13 cellular contexts compared by ENCODE assay signal in the genomic region with DNA sequence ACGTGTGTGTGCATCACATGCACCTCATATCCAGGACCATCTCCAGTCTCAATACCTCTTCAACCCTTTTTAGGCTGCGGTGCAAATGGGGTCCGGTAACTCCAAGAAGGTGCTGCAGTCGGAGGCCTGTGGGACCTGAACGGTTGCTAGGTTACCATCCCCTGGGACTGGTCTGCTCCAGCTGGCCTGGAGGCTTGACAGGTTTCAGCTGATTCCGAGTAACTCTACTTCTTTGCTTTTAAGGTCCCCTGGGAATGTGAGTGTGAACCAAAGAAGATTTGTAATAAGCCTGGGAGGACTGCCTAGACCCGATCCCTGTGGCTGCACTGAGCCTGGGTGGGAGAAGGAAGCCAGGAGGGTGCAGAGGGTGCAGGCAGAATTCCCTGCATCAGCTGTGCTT.
A peak's percentile ranks its signal among the peaks of the same experiment; 100 is the strongest.
DNase-seq lines count a peak whose midpoint lies in the region; ATAC-seq and TF ChIP-seq lines count a peak whose summit lies in the region.
"Had no signal": no experiment of that assay in that cellular context is flagged by ENCODE, and none has a peak within 500 bp of the region (broad histone marks: within the 10 kb centered on the region; RNA-seq: fewer than 3 reads in every experiment).

No MANE protein-coding gene starts in this region.

- H3K9me3 Mint-ChIP-seq in activated CD4-positive, alpha-beta T cell treated with anti-CD3 and anti-CD28 coated beads, Interleukin-2, amount 10 ng/mL, durations not matched to agents 24 days and 14 days, result no peaks in the 10 kb centered on the region
- H3K9me3 Mint-ChIP-seq: memory B cell, nephron had no signal

- H3K27me3 Mint-ChIP-seq in activated CD4-positive, alpha-beta T cell treated with anti-CD3 and anti-CD28 coated beads, Interleukin-2, amount 10 ng/mL, durations not matched to agents 24 days and 14 days, result no peaks in the 10 kb centered on the region
- H3K27me3 Mint-ChIP-seq: memory B cell had no signal

- H4K20me1 ChIP-seq in Karpas-422 (ENCODE audit: insufficient read depth, low read depth, low read length), result no peaks in the 10 kb centered on the region

- in situ Hi-C loops in GM13976 (cut with MboI; ENCODE audit: low sequenced_read_pairs, unreplicated experiment), result no loop called here

- DNase-seq in activated CD4-positive, alpha-beta T cell treated with anti-CD3 and anti-CD28 coated beads, Interleukin-2, amount 10 ng/mL, durations not matched to agents 24 days and 14 days, result peak; percentile 25
- no peak for DNase-seq in activated CD4-positive, alpha-beta T cell treated with anti-CD3 and anti-CD28 coated beads, Interleukin-2, amount 50 U/mL, for 1 hour
- peak; percentile 67 for DNase-seq in Karpas-422
- peak; percentile 88 for DNase-seq in NCI-H82 (lab: John Stamatoyannopoulos, UW)
- DNase-seq in DMS53 treated with DMSO at 0.1 percent for 48 hours (lab: John Stamatoyannopoulos, UW; ENCODE audit: unreplicated experiment), result no peak
- no peak for DNase-seq in GM13976 (ENCODE audit: low spot score)
- DNase-seq: activated effector memory CD4-positive, alpha-beta T cell treated with anti-CD3 and anti-CD28 coated beads, Interleukin-2, amount 50 U/mL, for 16 hours; DND-41; substantia nigra had no signal

- no peaks in the 10 kb centered on the region for H3K36me3 ChIP-seq in Karpas-422 (ENCODE audit: insufficient read depth, low read length)
- H3K36me3 ChIP-seq in parathyroid adenoma (ENCODE audit: control insufficient read depth, insufficient read depth, low read length), result no peaks in the 10 kb centered on the region
- H3K36me3 ChIP-seq in gastroesophageal sphincter, result no peaks in the 10 kb centered on the region

- no peak for TF ChIP-seq EP300 in gastroesophageal sphincter (IDR thresholded peaks at IDR 0.05)

- intact Hi-C loops in activated CD4-positive, alpha-beta T cell treated with anti-CD3 and anti-CD28 coated beads, Interleukin-2, amount 10 ng/mL, durations not matched to agents 24 days and 14 days (cut with micrococcal nuclease), result no loop called here

- no peaks in the 10 kb centered on the region; the same call in 1 of the 2 replicates for H3K27me3 ChIP-seq in Karpas-422 (ENCODE audit: low read length)
- no peaks in the 10 kb centered on the region for H3K27me3 ChIP-seq in parathyroid adenoma (ENCODE audit: control insufficient read depth, insufficient read depth, low read length)
- H3K27me3 ChIP-seq in gastroesophageal sphincter, result peaks cover 7% of the 10 kb centered on the region

- H3K27ac ChIP-seq in Karpas-422 (ENCODE audit: low read length) (no peak overlapping the region), parathyroid adenoma (no peak overlapping the region), gastroesophageal sphincter (no peak overlapping the region)

- H3K4me1 ChIP-seq in Karpas-422 (ENCODE audit: low read length) (peaks cover 28% of the 10 kb centered on the region), parathyroid adenoma (peaks cover 9% of the 10 kb centered on the region), gastroesophageal sphincter (no peaks in the 10 kb centered on the region)

- TF ChIP-seq CTCF in parathyroid adenoma (IDR thresholded peaks at IDR 0.05), result no peak
- TF ChIP-seq CTCF in GM13976 (IDR thresholded peaks at IDR 0.05; ENCODE audit: borderline replicate concordance, control extremely low read depth, extremely low read depth, insufficient read depth, missing control alignments), result no peak
- no peak for TF ChIP-seq CTCF in gastroesophageal sphincter (IDR thresholded peaks at IDR 0.05)

- H3K79me2 ChIP-seq in Karpas-422 (ENCODE audit: low read length), result no peaks in the 10 kb centered on the region
- no peaks in the 10 kb centered on the region for H3K79me2 ChIP-seq in parathyroid adenoma

- no peaks in the 10 kb centered on the region for H3K9me2 ChIP-seq in Karpas-422 (replicated peaks; ENCODE audit: insufficient read depth, low read length)

- H3K9ac ChIP-seq in Karpas-422 (ENCODE audit: low read length) (no peak overlapping the region), parathyroid adenoma (no peak overlapping the region)

- WGBS in gastroesophageal sphincter (ENCODE audit: low coverage in 1 of 2), 2 donors, result 8 to 27% methylated on average over 2 to 6 of the region's 7 CpGs

- H3K27ac Mint-ChIP-seq in activated CD4-positive, alpha-beta T cell treated with anti-CD3 and anti-CD28 coated beads, Interleukin-2, amount 10 ng/mL, durations not matched to agents 24 days and 14 days, result no peak overlapping the region
- H3K27ac Mint-ChIP-seq: memory B cell, nephron had no signal

- no peak for TF ChIP-seq POLR2A in gastroesophageal sphincter (IDR thresholded peaks at IDR 0.05)

- H3K36me3 Mint-ChIP-seq in activated CD4-positive, alpha-beta T cell treated with anti-CD3 and anti-CD28 coated beads, Interleukin-2, amount 10 ng/mL, durations not matched to agents 24 days and 14 days (ENCODE audit: low read depth), result no peaks in the 10 kb centered on the region
- H3K36me3 Mint-ChIP-seq: memory B cell had no signal

- peak overlapping the region; percentile 38 for H3K4me2 ChIP-seq in Karpas-422 (ENCODE audit: low read depth, low read length, poor library complexity, severe bottlenecking)
- H3K4me2 ChIP-seq in parathyroid adenoma (ENCODE audit: low read length), result no peak overlapping the region

- ATAC-seq in gastroesophageal sphincter, result no peak

- H3K4me3 ChIP-seq in Karpas-422 (ENCODE audit: low read length) (no peak overlapping the region), parathyroid adenoma (ENCODE audit: low read depth, low read length) (no peak overlapping the region), gastroesophageal sphincter (no peak overlapping the region)

- H3K4me1 Mint-ChIP-seq in activated CD4-positive, alpha-beta T cell treated with anti-CD3 and anti-CD28 coated beads, Interleukin-2, amount 10 ng/mL, durations not matched to agents 24 days and 14 days, result no peaks in the 10 kb centered on the region

- H3K9me3 ChIP-seq in Karpas-422 (ENCODE audit: low read length), result no peaks in the 10 kb centered on the region
- no peaks in the 10 kb centered on the region for H3K9me3 ChIP-seq in parathyroid adenoma (ENCODE audit: control insufficient read depth, low read length)
- no peaks in the 10 kb centered on the region for H3K9me3 ChIP-seq in gastroesophageal sphincter

- H2AFZ ChIP-seq in Karpas-422 (ENCODE audit: low read length) (no peak overlapping the region), parathyroid adenoma (peak overlapping the region; percentile 56)

- H3K4me3 Mint-ChIP-seq in activated CD4-positive, alpha-beta T cell treated with anti-CD3 and anti-CD28 coated beads, Interleukin-2, amount 10 ng/mL, durations not matched to agents 24 days and 14 days, result no peak overlapping the region
- H3K4me3 Mint-ChIP-seq: memory B cell, nephron had no signal

Comparison
In these comparisons a context has a peak if more than half of its experiments do, and no peak if none do; other contexts are left out.
1. DNase-seq: peak in activated CD4-positive, alpha-beta T cell treated with anti-CD3 and anti-CD28 coated beads, Interleukin-2, amount 10 ng/mL, durations not matched to agents 24 days and 14 days (single experiment), Karpas-422 (single experiment) and NCI-H82 (single experiment); none in activated CD4-positive, alpha-beta T cell treated with anti-CD3 and anti-CD28 coated beads, Interleukin-2, amount 50 U/mL, for 1 hour (single experiment), DMS53 treated with DMSO at 0.1 percent for 48 hours (single experiment) and GM13976 (single experiment).